Comparison of ENCODE assay signal across 17 cellular contexts in genomic region chr7:43037531-43037930, GRCh38.
DNase-seq lines count a peak whose midpoint lies in the region; FAIRE-seq and TF ChIP-seq lines count a peak whose summit lies in the region.
"Had no signal": no experiment of that assay in that cellular context is flagged by ENCODE, and none has a peak within 500 bp of the region (broad histone marks: within the 10 kb centered on the region; RNA-seq: fewer than 3 reads in every experiment).

No MANE protein-coding gene starts in this region.

- H3K4me1 Mint-ChIP-seq in astrocyte (ENCODE audit: low read depth, unreplicated experiment) = peaks cover 1% of the 10 kb centered on the region
- H3K4me1 Mint-ChIP-seq: B cell had no signal

- H3K4me3 ChIP-seq in astrocyte (ENCODE audit: insufficient read depth, low read depth, low read length) = no peak overlapping the region
- no peak overlapping the region for H3K4me3 ChIP-seq in retinal pigment epithelial cell (ENCODE audit: low read length)
- H3K4me3 ChIP-seq in A673 (ENCODE audit: low read depth, low read length, poor library complexity, severe bottlenecking) = no peak overlapping the region
- H3K4me3 ChIP-seq in prostate gland = no peak overlapping the region
- H3K4me3 ChIP-seq: BLaER1 treated with 17β-estradiol and CSF1 and Interleukin-3, amounts not matched to agents 10 nM and 100 nM; GM12878 had no signal

- no peak for TF ChIP-seq POLR2A in prostate gland (IDR thresholded peaks at IDR 0.05)

- peaks cover 27% of the 10 kb centered on the region for H3K9me3 Mint-ChIP-seq in astrocyte (ENCODE audit: unreplicated experiment)
- H3K9me3 Mint-ChIP-seq: CD8-positive, alpha-beta T cell had no signal

- TF ChIP-seq CTCF in astrocyte (IDR thresholded peaks at IDR 0.05; ENCODE audit: insufficient read depth, low read depth, low read length) (no peak), retinal pigment epithelial cell (conservative IDR thresholded peaks at IDR 0.05; ENCODE audit: low read depth, low read length) (no peak), A673 (conservative IDR thresholded peaks at IDR 0.05; ENCODE audit: low read depth, low read length) (no peak), prostate gland (IDR thresholded peaks at IDR 0.05) (no peak)

- no peaks in the 10 kb centered on the region for H4K20me1 ChIP-seq in astrocyte (ENCODE audit: insufficient read depth, low read length)
- H4K20me1 ChIP-seq: BLaER1 treated with 17β-estradiol and CSF1 and Interleukin-3, amounts not matched to agents 10 nM and 100 nM had no signal

- H3K9me3 ChIP-seq in astrocyte (ENCODE audit: insufficient read depth, low read depth, low read length) (peaks cover under 1% of the 10 kb centered on the region), A673 (ENCODE audit: low read depth, low read length, poor library complexity, severe bottlenecking) (no peaks in the 10 kb centered on the region), prostate gland (no peaks in the 10 kb centered on the region)

- H3K36me3 ChIP-seq in astrocyte (ENCODE audit: insufficient read depth, low read length) = no peaks in the 10 kb centered on the region
- no peaks in the 10 kb centered on the region for H3K36me3 ChIP-seq in A673 (ENCODE audit: insufficient read depth, low read length, poor library complexity, severe bottlenecking)
- no peaks in the 10 kb centered on the region for H3K36me3 ChIP-seq in prostate gland
- H3K36me3 ChIP-seq: BLaER1 treated with 17β-estradiol and CSF1 and Interleukin-3, amounts not matched to agents 10 nM and 100 nM had no signal

- H3K36me3 Mint-ChIP-seq in astrocyte (ENCODE audit: low read depth, unreplicated experiment) = peaks cover 3% of the 10 kb centered on the region
- H3K36me3 Mint-ChIP-seq: CD8-positive, alpha-beta T cell had no signal

- POLR2A ChIA-PET in A673 (lab: Charles Lee; ENCODE audit: low non-redundant PET) = no interaction called here

- no peaks in the 10 kb centered on the region for H3K27me3 Mint-ChIP-seq in astrocyte (ENCODE audit: low read depth, unreplicated experiment)

- no peak for FAIRE-seq in astrocyte (lab: Jason Lieb, UNC)
- FAIRE-seq: GM12878, H1 had no signal

- H3K79me2 ChIP-seq in astrocyte (ENCODE audit: insufficient read depth, low read length) = no peaks in the 10 kb centered on the region

- no TSS peak for BruUV-seq in A673 (replicated peaks; lab: Mats Ljungman, UMichigan)

- H3K4me2 ChIP-seq in astrocyte (ENCODE audit: low read length) = no peak overlapping the region
- H3K4me2 ChIP-seq: BLaER1 treated with 17β-estradiol and CSF1 and Interleukin-3, amounts not matched to agents 10 nM and 100 nM had no signal

- CTCF ChIA-PET in A673 (lab: Charles Lee) = no interaction called here

- WGBS in prostate gland = 85% methylated on average over 4 of the region's 4 CpGs

- no peak overlapping the region for H3K9ac ChIP-seq in astrocyte (ENCODE audit: low read length)
- H3K9ac ChIP-seq: BLaER1 treated with 17β-estradiol and CSF1 and Interleukin-3, amounts not matched to agents 10 nM and 100 nM had no signal

- intact Hi-C loops in A673 (cut with micrococcal nuclease; ENCODE audit: unreplicated experiment) (no loop called here), prostate gland (cut with DNase I) (no loop called here)

- no peak overlapping the region for H3K4me3 Mint-ChIP-seq in astrocyte (ENCODE audit: unreplicated experiment)
- H3K4me3 Mint-ChIP-seq: B cell; CD8-positive, alpha-beta T cell; H9 had no signal

- H3K27me3 ChIP-seq in astrocyte (ENCODE audit: insufficient read depth, low read length) (no peaks in the 10 kb centered on the region), A673 (replicated peaks; ENCODE audit: insufficient read depth, low read depth, low read length, poor library complexity) (no peaks in the 10 kb centered on the region), prostate gland (replicated peaks; ENCODE audit: insufficient read depth) (no peaks in the 10 kb centered on the region)
- H3K27me3 ChIP-seq: BLaER1 treated with 17β-estradiol and CSF1 and Interleukin-3, amounts not matched to agents 10 nM and 100 nM had no signal

- DNase-seq in AG08395 (ENCODE audit: low spot score) (peak; percentile 12), AG20443 (ENCODE audit: low spot score) (peak; percentile 30), astrocyte (ENCODE audit: low read depth) (no peak), retinal pigment epithelial cell (ENCODE audit: low read depth) (peak; percentile 6), NCI-H1930 (lab: John Stamatoyannopoulos, UW) (no peak), A673 (ENCODE audit: low spot score) (no peak), prostate gland (ENCODE audit: low spot score) (no peak)
- DNase-seq: ACHN; Calu3; CD8-positive, alpha-beta T cell; DMS79 treated with DMSO at 0.1 percent for 48 hours; GF-D8; H9 had no signal

- no peak overlapping the region for H2AFZ ChIP-seq in astrocyte (ENCODE audit: low read depth, low read length)

- H3K4me1 ChIP-seq in astrocyte (ENCODE audit: insufficient read depth, low read length) (peaks cover 4% of the 10 kb centered on the region), A673 (ENCODE audit: insufficient read depth, low read length, poor library complexity, severe bottlenecking) (peaks cover 23% of the 10 kb centered on the region), prostate gland (replicated peaks) (no peaks in the 10 kb centered on the region)

- H3K27ac ChIP-seq in astrocyte (ENCODE audit: low read depth, low read length) = peak overlapping the region; percentile 37
- no peak overlapping the region for H3K27ac ChIP-seq in A673 (ENCODE audit: low read depth, low read length, poor library complexity, severe bottlenecking)
- H3K27ac ChIP-seq in prostate gland = no peak overlapping the region
- H3K27ac ChIP-seq: BLaER1 treated with 17β-estradiol and CSF1 and Interleukin-3, amounts not matched to agents 10 nM and 100 nM had no signal

- H3K27ac Mint-ChIP-seq in astrocyte (ENCODE audit: unreplicated experiment) = no peak overlapping the region
- H3K27ac Mint-ChIP-seq: B cell; CD8-positive, alpha-beta T cell; H9 had no signal

Comparison
In these comparisons a context has a peak if more than half of its experiments do, and no peak if none do; other contexts are left out.
1. DNase-seq: peak in AG08395 (single experiment), AG20443 (single experiment) and retinal pigment epithelial cell (single experiment); none in astrocyte (single experiment), NCI-H1930 (0 of 2), A673 (single experiment) and prostate gland (single experiment).